Comparison of ENCODE assay signal across 1 cellular context in genomic region chr3:113240841-113241240, GRCh38.
TF ChIP-seq lines count a peak whose summit lies in the region.

No MANE protein-coding gene starts in this region.

TF ChIP-seq in HepG2, 621 proteins besides CTCF, POLR2A, EP300 and RAD21:
- TF ChIP-seq ZNF543 (CRISPR knock-in tag; IDR thresholded peaks at IDR 0.05) (no peak), ARHGAP35 (CRISPR knock-in tag; IDR thresholded peaks at IDR 0.05; ENCODE audit: borderline replicate concordance) (no peak), TBL1XR1 (IDR thresholded peaks at IDR 0.05; ENCODE audit: borderline replicate concordance, low read length, partially characterized antibody) (no peak), PAXIP1 (CRISPR knock-in tag; conservative IDR thresholded peaks at IDR 0.05) (no peak), MTA3 (CRISPR knock-in tag; IDR thresholded peaks at IDR 0.05) (no peak)
